1 cellular context compared by ENCODE assay signal in the genomic region with DNA sequence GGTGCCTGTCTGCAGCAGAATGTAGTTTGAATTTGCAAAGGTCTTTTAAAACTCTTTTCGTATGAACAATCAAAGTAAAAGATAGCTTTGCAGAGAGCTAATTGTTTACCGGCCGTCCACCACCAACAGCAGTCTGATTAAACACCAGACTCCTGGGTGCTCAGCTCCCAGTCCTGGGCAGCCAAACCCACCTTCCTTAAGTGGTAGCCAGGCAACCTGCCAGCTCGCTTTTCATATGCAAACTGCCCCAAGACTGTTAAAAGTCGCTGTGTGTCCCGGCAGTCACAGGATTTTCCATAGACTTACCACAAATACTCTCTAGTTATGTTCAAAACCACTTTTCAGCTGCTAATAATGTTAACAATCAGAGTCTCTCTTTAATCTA.
TF ChIP-seq lines count a peak whose summit lies in the region.

No MANE protein-coding gene starts in this region.

TF ChIP-seq in SK-N-SH, 30 proteins besides CTCF, POLR2A, EP300 and RAD21 (continued from another document):
- TF ChIP-seq, protein P1, sequence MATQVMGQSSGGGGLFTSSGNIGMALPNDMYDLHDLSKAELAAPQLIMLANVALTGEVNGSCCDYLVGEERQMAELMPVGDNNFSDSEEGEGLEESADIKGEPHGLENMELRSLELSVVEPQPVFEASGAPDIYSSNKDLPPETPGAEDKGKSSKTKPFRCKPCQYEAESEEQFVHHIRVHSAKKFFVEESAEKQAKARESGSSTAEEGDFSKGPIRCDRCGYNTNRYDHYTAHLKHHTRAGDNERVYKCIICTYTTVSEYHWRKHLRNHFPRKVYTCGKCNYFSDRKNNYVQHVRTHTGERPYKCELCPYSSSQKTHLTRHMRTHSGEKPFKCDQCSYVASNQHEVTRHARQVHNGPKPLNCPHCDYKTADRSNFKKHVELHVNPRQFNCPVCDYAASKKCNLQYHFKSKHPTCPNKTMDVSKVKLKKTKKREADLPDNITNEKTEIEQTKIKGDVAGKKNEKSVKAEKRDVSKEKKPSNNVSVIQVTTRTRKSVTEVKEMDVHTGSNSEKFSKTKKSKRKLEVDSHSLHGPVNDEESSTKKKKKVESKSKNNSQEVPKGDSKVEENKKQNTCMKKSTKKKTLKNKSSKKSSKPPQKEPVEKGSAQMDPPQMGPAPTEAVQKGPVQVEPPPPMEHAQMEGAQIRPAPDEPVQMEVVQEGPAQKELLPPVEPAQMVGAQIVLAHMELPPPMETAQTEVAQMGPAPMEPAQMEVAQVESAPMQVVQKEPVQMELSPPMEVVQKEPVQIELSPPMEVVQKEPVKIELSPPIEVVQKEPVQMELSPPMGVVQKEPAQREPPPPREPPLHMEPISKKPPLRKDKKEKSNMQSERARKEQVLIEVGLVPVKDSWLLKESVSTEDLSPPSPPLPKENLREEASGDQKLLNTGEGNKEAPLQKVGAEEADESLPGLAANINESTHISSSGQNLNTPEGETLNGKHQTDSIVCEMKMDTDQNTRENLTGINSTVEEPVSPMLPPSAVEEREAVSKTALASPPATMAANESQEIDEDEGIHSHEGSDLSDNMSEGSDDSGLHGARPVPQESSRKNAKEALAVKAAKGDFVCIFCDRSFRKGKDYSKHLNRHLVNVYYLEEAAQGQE (IDR thresholded peaks at IDR 0.05; ENCODE audit: low read depth, low read length) = no peak
- TF ChIP-seq CHD2 (IDR thresholded peaks at IDR 0.05; ENCODE audit: low read length, partially characterized antibody) (no peak), NRF1 (IDR thresholded peaks at IDR 0.05; ENCODE audit: low read depth, low read length) (no peak), GATA2 (CRISPR knock-in tag; IDR thresholded peaks at IDR 0.05) (no peak), GABPA (IDR thresholded peaks at IDR 0.05; ENCODE audit: low read depth) (no peak), TEAD4 (IDR thresholded peaks at IDR 0.05; ENCODE audit: borderline replicate concordance, insufficient read depth) (no peak)
- TF ChIP-seq, protein P2, sequence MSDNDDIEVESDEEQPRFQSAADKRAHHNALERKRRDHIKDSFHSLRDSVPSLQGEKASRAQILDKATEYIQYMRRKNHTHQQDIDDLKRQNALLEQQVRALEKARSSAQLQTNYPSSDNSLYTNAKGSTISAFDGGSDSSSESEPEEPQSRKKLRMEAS (IDR thresholded peaks at IDR 0.05; ENCODE audit: low read depth) = no peak
